ENCODE assay signal across 16 cellular contexts in the genomic region with DNA sequence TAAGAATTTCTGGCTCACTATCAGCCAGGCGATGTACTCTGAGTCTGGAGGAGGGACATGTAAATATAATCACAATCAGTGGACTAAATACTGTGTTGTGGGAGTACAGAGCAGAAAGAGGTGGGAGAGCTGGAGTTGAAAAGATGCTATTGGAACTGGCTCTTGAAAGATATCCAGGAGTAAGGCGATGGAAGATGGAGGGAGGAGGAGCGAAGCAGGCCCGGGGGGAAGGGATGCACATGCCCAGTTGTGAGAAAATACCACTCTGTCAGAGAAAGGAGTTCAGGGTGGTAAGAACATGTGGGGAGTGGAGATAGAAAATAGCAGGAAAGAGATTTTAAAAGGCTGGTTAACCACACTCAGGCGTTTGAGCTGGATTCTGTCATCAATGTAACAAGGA.
"Had no signal": no experiment of that assay in that cellular context is flagged by ENCODE, and none has a peak within 500 bp of the region (broad histone marks: within the 10 kb centered on the region; RNA-seq: fewer than 3 reads in every experiment).

No MANE protein-coding gene starts in this region.

- H3K4me1 ChIP-seq: colonic mucosa, gastroesophageal sphincter, left lung had no signal

- H3K4me3 Mint-ChIP-seq: activated CD4-positive, alpha-beta T cell treated with anti-CD3 and anti-CD28 coated beads, Interleukin-2, amount 10 ng/mL, durations not matched to agents 24 days and 14 days; activated T-cell treated with anti-CD3 and anti-CD28 coated beads, Interleukin-2, amount 50 U/mL, for 24 hours; nephron progenitor cell; type B pancreatic cell had no signal

- H3K36me3 ChIP-seq: colonic mucosa, gastroesophageal sphincter, left lung, ovary had no signal

- H3K27ac Mint-ChIP-seq: activated CD4-positive, alpha-beta T cell treated with anti-CD3 and anti-CD28 coated beads, Interleukin-2, amount 10 ng/mL, durations not matched to agents 24 days and 14 days; activated T-cell treated with anti-CD3 and anti-CD28 coated beads, Interleukin-2, amount 50 U/mL, for 24 hours; nephron progenitor cell; type B pancreatic cell had no signal

- H3K4me3 ChIP-seq: colonic mucosa, gastroesophageal sphincter, left lung, ovary had no signal

- H3K36me3 Mint-ChIP-seq: type B pancreatic cell had no signal

- H3K27ac ChIP-seq: colonic mucosa, gastroesophageal sphincter, left lung, ovary had no signal

- H3K27me3 ChIP-seq: colonic mucosa, gastroesophageal sphincter, left lung, ovary had no signal

- H3K27me3 Mint-ChIP-seq: activated CD4-positive, alpha-beta T cell treated with anti-CD3 and anti-CD28 coated beads, Interleukin-2, amount 10 ng/mL, durations not matched to agents 24 days and 14 days had no signal

- H3K9me3 Mint-ChIP-seq: activated T-cell treated with anti-CD3 and anti-CD28 coated beads, Interleukin-2, amount 50 U/mL, for 24 hours; nephron progenitor cell; type B pancreatic cell had no signal

- ATAC-seq: gastroesophageal sphincter, left lung had no signal

- DNase-seq: activated CD4-positive, alpha-beta T cell treated with anti-CD3 and anti-CD28 coated beads, Interleukin-2, amount 10 ng/mL, durations not matched to agents 24 days and 14 days; activated gamma-delta T cell treated with Interleukin-2 at 50 U/mL for 16 hours; activated T-cell treated with anti-CD3 and anti-CD28 coated beads, Interleukin-2, amount 50 U/mL, for 24 hours; caudate nucleus; colonic mucosa; effector CD8-positive, alpha-beta T cell; left lung; mesenchymal stem cell; nephron progenitor cell; ovary; stimulated activated CD4-positive, alpha-beta T cell treated with anti-CD3 and anti-CD28 coated beads, Interleukin-2, amount 100 ng/mL, for 48 hours; stimulated activated naive CD4-positive, alpha-beta T cell treated with Interleukin-2 at 50 U/mL for 16 hours; T-helper 9 cell had no signal

- H3K9me3 ChIP-seq: colonic mucosa, gastroesophageal sphincter, ovary had no signal

- FAIRE-seq: keratinocyte had no signal
